In the genomic region with DNA sequence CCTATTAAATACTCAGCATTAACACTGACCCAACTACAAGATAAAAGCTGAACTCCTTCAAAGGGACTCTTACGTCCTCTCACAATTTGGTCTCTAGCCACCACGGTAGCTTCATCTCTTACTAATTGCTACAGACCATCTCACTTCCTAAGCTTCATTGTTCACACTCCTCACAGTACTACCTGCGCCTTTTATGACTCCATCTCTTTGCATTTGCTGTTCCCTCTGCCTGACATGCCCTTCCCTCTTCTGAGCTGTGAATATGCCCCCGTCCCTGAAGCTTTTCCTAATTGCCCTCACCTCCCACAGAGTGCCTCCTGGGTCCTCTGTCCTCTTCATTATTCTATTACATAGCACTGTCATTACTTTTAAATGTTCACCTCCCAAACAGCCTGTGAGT, we compare ENCODE assay signal across 9 cellular contexts. TPM values are rescaled to one million over a fixed set of nuclear protein-coding genes. Genes with fewer than 3 reads are reported as not detected.
DNase-seq lines count a peak whose midpoint lies in the region; ATAC-seq, FAIRE-seq and TF ChIP-seq lines count a peak whose summit lies in the region.
"Had no signal": no experiment of that assay in that cellular context is flagged by ENCODE, and none has a peak within 500 bp of the region (broad histone marks: within the 10 kb centered on the region; RNA-seq: fewer than 3 reads in every experiment).

No MANE protein-coding gene starts in this region.

- no peak for FAIRE-seq in D721Med (lab: Jason Lieb, UNC)

- H3K27me3 Mint-ChIP-seq in activated T-cell treated with anti-CD3 and anti-CD28 coated beads, Interleukin-2, amount 50 U/mL, for 4 hours (ENCODE audit: low read depth): no peaks in the 10 kb centered on the region
- no peaks in the 10 kb centered on the region for H3K27me3 Mint-ChIP-seq in T-cell
- no peaks in the 10 kb centered on the region for H3K27me3 Mint-ChIP-seq in stimulated activated naive B cell treated with anti-CD40 and anti-IgM and Interleukin-4, amounts not matched to agents 10 μg/mL and 1 μg/mL and 100 μg/mL, for 72 hours

- CTCF ChIA-PET in T-cell (lab: Charles Lee): interaction anchor here (0.5 to 4.4 kb wide), 17 partner anchors 17 to 1114 kb away, joined by 3 to 12 read pairs (median 3); no protein-coding TSS in a partner anchor

- H3K4me3 ChIP-seq in fibroblast of the aortic adventitia (ENCODE audit: low read depth, low read length): peak overlapping the region; percentile 81

- H3K9me3 Mint-ChIP-seq in activated T-cell treated with anti-CD3 and anti-CD28 coated beads, Interleukin-2, amount 50 U/mL, for 4 hours: no peaks in the 10 kb centered on the region
- H3K9me3 Mint-ChIP-seq in T-cell: no peaks in the 10 kb centered on the region
- peaks cover 0 to 1% of the 10 kb centered on the region in 2 donors for H3K9me3 Mint-ChIP-seq in stimulated activated naive B cell treated with anti-CD40 and anti-IgM and Interleukin-4, amounts not matched to agents 10 μg/mL and 1 μg/mL and 100 μg/mL, for 72 hours

- DNase-seq in activated T-cell treated with anti-CD3 and anti-CD28 coated beads, Interleukin-2, amount 50 U/mL, for 4 hours: no peak
- DNase-seq in activated T-cell treated with anti-CD3 and anti-CD28 coated beads, Interleukin-2, amount 50 U/mL, for 1 hour: no peak
- DNase-seq in T-cell: no peak
- DNase-seq in fibroblast of the aortic adventitia (ENCODE audit: low read depth): no peak
- no peak for DNase-seq in stimulated activated naive B cell treated with anti-CD40 and anti-IgM and Interleukin-4, amounts not matched to agents 10 μg/mL and 1 μg/mL and 100 μg/mL, for 72 hours
- no peak for DNase-seq in D721Med (ENCODE audit: insufficient read length, low spot score)
- DNase-seq: NCI-H774 had no signal

- peaks cover 44% of the 10 kb centered on the region for H3K4me1 Mint-ChIP-seq in activated T-cell treated with anti-CD3 and anti-CD28 coated beads, Interleukin-2, amount 50 U/mL, for 4 hours (ENCODE audit: low read depth)
- peaks cover 49 to 57% (median 49%) of the 10 kb centered on the region in 3 donors for H3K4me1 Mint-ChIP-seq in T-cell
- peaks cover 34 to 59% of the 10 kb centered on the region in 2 donors for H3K4me1 Mint-ChIP-seq in stimulated activated naive B cell treated with anti-CD40 and anti-IgM and Interleukin-4, amounts not matched to agents 10 μg/mL and 1 μg/mL and 100 μg/mL, for 72 hours

- H3K4me3 Mint-ChIP-seq in activated T-cell treated with anti-CD3 and anti-CD28 coated beads, Interleukin-2, amount 50 U/mL, for 4 hours: peak overlapping the region; percentile 87
- peak overlapping the region; percentile 3 to 83 (median 81) for H3K4me3 Mint-ChIP-seq in T-cell
- peak overlapping the region; percentile 89 to 91 for H3K4me3 Mint-ChIP-seq in stimulated activated naive B cell treated with anti-CD40 and anti-IgM and Interleukin-4, amounts not matched to agents 10 μg/mL and 1 μg/mL and 100 μg/mL, for 72 hours

- peaks cover 15% of the 10 kb centered on the region for H3K36me3 Mint-ChIP-seq in activated T-cell treated with anti-CD3 and anti-CD28 coated beads, Interleukin-2, amount 50 U/mL, for 4 hours (ENCODE audit: insufficient read depth)
- peaks cover 17% of the 10 kb centered on the region for H3K36me3 Mint-ChIP-seq in T-cell
- H3K36me3 Mint-ChIP-seq in stimulated activated naive B cell treated with anti-CD40 and anti-IgM and Interleukin-4, amounts not matched to agents 10 μg/mL and 1 μg/mL and 100 μg/mL, for 72 hours: peaks cover 15 to 24% of the 10 kb centered on the region in 2 donors

- POLR2A ChIA-PET in T-cell (lab: Charles Lee): interaction anchor here (0.5 to 1.1 kb wide), 4 partner anchors 17 to 1610 kb away, joined by 3 read pairs; no protein-coding TSS in a partner anchor

- TF ChIP-seq CTCF in fibroblast of the aortic adventitia (IDR thresholded peaks at IDR 0.05; ENCODE audit: insufficient read depth, low read length): no peak
- no peak for TF ChIP-seq CTCF in D721Med (IDR thresholded peaks at IDR 0.05; ENCODE audit: insufficient read depth, missing control alignments)

- ATAC-seq in activated T-cell treated with anti-CD3 and anti-CD28 coated beads, Interleukin-2, amount 50 U/mL, for 4 hours: no peak
- ATAC-seq in T-cell (replicated peaks in 1 of 4): no peak
- ATAC-seq in stimulated activated naive B cell treated with anti-CD40 and anti-IgM and Interleukin-4, amounts not matched to agents 10 μg/mL and 1 μg/mL and 100 μg/mL, for 72 hours (replicated peaks): no peak
- no peak for ATAC-seq in activated CD4-positive, CD25-positive, alpha-beta regulatory T cell treated with anti-CD3 and anti-CD28 coated beads, Interleukin-2, amount 50 U/mL, for 24 hours
- no peak for ATAC-seq in GM21619 (IDR thresholded peaks at IDR 0.05; ENCODE audit: unreplicated experiment)

- peak overlapping the region; percentile 13 to 89 for H3K27ac Mint-ChIP-seq in T-cell
- peak overlapping the region; percentile 97 for H3K27ac Mint-ChIP-seq in stimulated activated naive B cell treated with anti-CD40 and anti-IgM and Interleukin-4, amounts not matched to agents 10 μg/mL and 1 μg/mL and 100 μg/mL, for 72 hours

RNA-seq across cellular contexts. Expression of gene EEA1, which starts 2.5 kb away (rescaled TPM):
- 10 to 100 TPM; 20.1 to 25.7 (median 23.6) TPM for total RNA-seq in activated T-cell treated with anti-CD3 and anti-CD28 coated beads, Interleukin-2, amount 50 U/mL, for 4 hours
- total RNA-seq in T-cell: 10 to 100 TPM; 21.4 to 29.5 (median 23.5) TPM
- total RNA-seq in fibroblast of the aortic adventitia (ENCODE audit: low replicate concordance): 30.9 and 42.3 TPM in 2 replicates
